ENCODE assay signal across 21 cellular contexts in the genomic region with DNA sequence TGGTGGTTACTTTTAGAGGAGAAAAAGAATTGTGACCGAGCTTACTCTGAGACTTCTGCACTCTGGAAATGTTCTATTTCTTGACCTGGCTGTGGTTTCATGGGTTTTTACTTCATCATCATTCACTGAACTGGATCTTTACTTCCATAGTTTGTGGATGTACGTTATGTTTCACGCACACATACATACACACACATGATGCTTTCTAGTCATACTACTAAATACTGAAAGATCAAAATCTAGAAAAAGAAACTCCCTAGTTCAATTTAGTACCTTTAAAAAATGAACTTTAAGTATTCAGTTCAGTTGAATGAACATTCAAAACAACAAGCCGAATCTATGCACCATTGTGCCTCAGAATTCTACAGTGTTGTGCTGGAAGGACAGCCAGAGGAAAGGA.
DNase-seq lines count a peak whose midpoint lies in the region; ATAC-seq, FAIRE-seq and TF ChIP-seq lines count a peak whose summit lies in the region.
"Had no signal": no experiment of that assay in that cellular context is flagged by ENCODE, and none has a peak within 500 bp of the region (broad histone marks: within the 10 kb centered on the region; RNA-seq: fewer than 3 reads in every experiment).

No MANE protein-coding gene starts in this region.

- CTCF ChIA-PET in OCI-LY7 (lab: Charles Lee; ENCODE audit: unreplicated experiment): interaction anchor here (1.1 to 1.5 kb wide), 3 partner anchors 23 to 148 kb away, joined by 4 to 10 read pairs (median 4); no protein-coding TSS in a partner anchor

- H3K9me3 ChIP-seq in OCI-LY7 (ENCODE audit: low read length): no peaks in the 10 kb centered on the region
- H3K9me3 ChIP-seq: Caco-2 had no signal

- H3K4me1 ChIP-seq in OCI-LY7 (ENCODE audit: insufficient read depth, low read length, poor library complexity, severe bottlenecking): peaks cover 97% of the 10 kb centered on the region
- H3K4me1 ChIP-seq: Caco-2 had no signal

- peaks cover 0 to 5% (median 0%) of the 10 kb centered on the region in 7 donors for H3K9me3 Mint-ChIP-seq in naive B cell
- H3K9me3 Mint-ChIP-seq: CD8-positive, alpha-beta T cell had no signal

- no peaks in the 10 kb centered on the region for H4K20me1 ChIP-seq in OCI-LY7 (ENCODE audit: insufficient read depth, low read length)

- intact Hi-C loops in OCI-LY7 (cut with micrococcal nuclease; ENCODE audit: unreplicated experiment): loop anchor here (5.0 kb wide), 1 partner anchor 504 kb away; a partner anchor contains a TSS

- H3K9me2 ChIP-seq in OCI-LY7 (ENCODE audit: insufficient read depth, low read length): no peaks in the 10 kb centered on the region

- peak overlapping the region; percentile 84 for H3K4me2 ChIP-seq in OCI-LY7 (ENCODE audit: low read length)

- H3K4me3 Mint-ChIP-seq in naive B cell: peak overlapping the region; percentile 32 to 89 (median 82)
- H3K4me3 Mint-ChIP-seq: CD8-positive, alpha-beta T cell had no signal

- peak; percentile 33 for FAIRE-seq in GM19239 (lab: Jason Lieb, UNC)

- DNase-seq in GM19239 (ENCODE audit: insufficient read length, low spot score) (no peak), OCI-LY7 (ENCODE audit: low spot score) (no peak), naive B cell (no peak), anterior cingulate cortex (lab: John Stamatoyannopoulos, UW) (no peak), DMS153 treated with DMSO at 0.1 percent for 48 hours (lab: John Stamatoyannopoulos, UW; ENCODE audit: unreplicated experiment) (no peak), HuH-7.5 (ENCODE audit: low spot score) (no peak)
- DNase-seq: Caco-2; CD8-positive, alpha-beta T cell; DMS 273 treated with DMSO at 0.1 percent for 48 hours; DND-41; NCI-H2029; NCI-H446; NCI-H526; SHP77; T-helper 1 cell had no signal

- H3K36me3 ChIP-seq in OCI-LY7 (ENCODE audit: insufficient read depth, low read length): peaks cover 16% of the 10 kb centered on the region; the same call in 1 of the 2 replicates

- peaks cover 60% of the 10 kb centered on the region for H3K79me2 ChIP-seq in OCI-LY7 (ENCODE audit: insufficient read depth, low read depth, low read length)

- H3K27ac ChIP-seq in OCI-LY7 (ENCODE audit: low read depth, low read length, poor library complexity, severe bottlenecking): peak overlapping the region; percentile 99
- H3K27ac ChIP-seq: C4-2B, HL-60, RWPE1 had no signal

- no peak overlapping the region for H2AFZ ChIP-seq in OCI-LY7 (ENCODE audit: low read length)

- POLR2A ChIA-PET in OCI-LY7 (lab: Charles Lee): interaction anchor here (0.6 to 8.4 kb wide), 14 partner anchors 10 to 505 kb away, joined by 3 to 288 read pairs (median 6); a partner anchor contains a TSS

- peak overlapping the region; percentile 67 for H3K4me3 ChIP-seq in OCI-LY7 (ENCODE audit: low read depth, low read length, poor library complexity, severe bottlenecking)

- H3K27ac Mint-ChIP-seq in naive B cell: peak overlapping the region; percentile 95 to 99 (median 98)
- H3K27ac Mint-ChIP-seq: CD8-positive, alpha-beta T cell had no signal

- TF ChIP-seq CTCF in OCI-LY7 (conservative IDR thresholded peaks at IDR 0.05; ENCODE audit: low read length): no peak

- H3K27me3 Mint-ChIP-seq in naive B cell: no peaks in the 10 kb centered on the region

- ATAC-seq in naive B cell (ENCODE audit: low read depth in 2 of 2): no peak
- no peak for ATAC-seq in HG03442 (IDR thresholded peaks at IDR 0.05; ENCODE audit: unreplicated experiment)
- ATAC-seq: CD8-positive, alpha-beta T cell; HCT116; Panc1 had no signal

- BruUV-seq in OCI-LY7 (replicated peaks; lab: Mats Ljungman, UMichigan): no TSS peak

- peaks cover 80 to 93% (median 87%) of the 10 kb centered on the region in 3 donors for H3K4me1 Mint-ChIP-seq in naive B cell

- peaks cover 13 to 18% of the 10 kb centered on the region in 2 donors for H3K36me3 Mint-ChIP-seq in naive B cell
- H3K36me3 Mint-ChIP-seq: CD8-positive, alpha-beta T cell had no signal
